ENCODE assay signal across 1 cellular context in the genomic region with DNA sequence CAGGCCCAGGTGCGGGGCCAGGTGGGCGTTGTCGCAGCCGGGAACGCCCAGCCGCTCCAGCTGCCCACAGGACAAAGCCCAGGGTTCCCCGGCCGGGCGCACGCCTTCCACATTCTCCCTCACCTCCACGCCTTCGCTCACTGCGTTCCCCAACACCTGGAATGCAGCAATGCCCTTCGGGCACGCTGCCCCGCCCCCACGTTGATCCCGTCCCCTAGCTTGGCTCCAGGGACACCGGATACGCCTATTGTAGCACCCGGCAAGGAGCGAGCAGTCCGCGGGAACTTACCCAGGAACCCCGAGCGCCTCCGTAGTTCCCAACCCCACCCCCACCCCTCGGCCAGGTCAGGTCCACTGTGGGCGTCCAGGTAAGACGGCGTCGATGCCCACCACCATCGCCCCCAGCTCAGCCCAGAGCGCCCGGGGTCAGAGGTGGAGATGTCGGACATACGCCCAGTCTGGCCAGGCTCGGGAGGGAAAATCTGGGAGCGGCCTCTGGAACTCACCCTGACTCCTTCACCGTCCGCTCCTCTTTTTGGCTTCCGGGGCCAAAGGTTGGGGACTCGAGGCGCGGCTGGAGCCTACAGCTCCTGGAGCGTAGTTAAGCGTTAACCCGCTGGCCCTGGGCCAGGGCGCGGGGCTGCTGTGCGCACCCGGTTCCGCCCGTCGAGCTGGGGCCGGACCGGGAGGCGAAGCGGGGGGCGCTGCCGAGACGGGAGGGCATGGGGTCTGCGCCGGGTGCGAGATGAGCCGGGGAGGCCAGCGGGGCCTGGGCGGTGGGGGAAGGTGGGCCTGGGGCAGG.
TF ChIP-seq lines count a peak whose summit lies in the region.

No MANE protein-coding gene starts in this region.

TF ChIP-seq in K562, 482 proteins besides CTCF, POLR2A, EP300 and RAD21 (continued from another document):
- TF ChIP-seq, protein P1, sequence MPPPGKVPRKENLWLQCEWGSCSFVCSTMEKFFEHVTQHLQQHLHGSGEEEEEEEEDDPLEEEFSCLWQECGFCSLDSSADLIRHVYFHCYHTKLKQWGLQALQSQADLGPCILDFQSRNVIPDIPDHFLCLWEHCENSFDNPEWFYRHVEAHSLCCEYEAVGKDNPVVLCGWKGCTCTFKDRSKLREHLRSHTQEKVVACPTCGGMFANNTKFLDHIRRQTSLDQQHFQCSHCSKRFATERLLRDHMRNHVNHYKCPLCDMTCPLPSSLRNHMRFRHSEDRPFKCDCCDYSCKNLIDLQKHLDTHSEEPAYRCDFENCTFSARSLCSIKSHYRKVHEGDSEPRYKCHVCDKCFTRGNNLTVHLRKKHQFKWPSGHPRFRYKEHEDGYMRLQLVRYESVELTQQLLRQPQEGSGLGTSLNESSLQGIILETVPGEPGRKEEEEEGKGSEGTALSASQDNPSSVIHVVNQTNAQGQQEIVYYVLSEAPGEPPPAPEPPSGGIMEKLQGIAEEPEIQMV (tag; conservative IDR thresholded peaks at IDR 0.05; ENCODE audit: low read depth), result peak; percentile 75; the same call in 1 of the 2 replicates
- TF ChIP-seq CC2D1A (IDR thresholded peaks at IDR 0.05) (no peak), PHF8 (IDR thresholded peaks at IDR 0.05; ENCODE audit: borderline replicate concordance, low read length) (peak; percentile 3; the same call in 1 of the 2 replicates), NR2C1 (IDR thresholded peaks at IDR 0.05) (peak; percentile 89), NR2C1 (tag; IDR thresholded peaks at IDR 0.05) (peak; percentile 92), PHF20 (IDR thresholded peaks at IDR 0.05; ENCODE audit: partially characterized antibody) (peak; percentile 34)
TF ChIP-seq in K562: peak in this region for 11.
